In the genomic region with DNA sequence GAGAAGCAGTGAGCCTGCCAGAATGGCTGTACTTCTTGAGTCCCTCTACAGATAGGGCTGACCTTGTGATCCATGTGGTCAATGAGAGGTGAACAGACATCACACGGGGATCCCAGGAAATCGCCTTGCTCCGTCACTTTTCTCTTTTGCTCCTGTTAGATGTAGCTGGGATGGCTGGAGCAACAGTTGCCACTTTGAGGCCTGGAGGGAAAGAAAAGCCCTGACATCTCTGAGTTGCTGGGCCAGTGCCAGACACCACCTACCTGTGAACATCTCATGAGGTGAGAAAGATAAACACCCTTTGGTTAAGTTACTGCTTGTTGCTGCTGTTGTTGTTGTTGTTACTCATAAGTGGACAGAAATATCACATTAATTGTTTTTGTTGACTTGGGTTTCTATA, we compare ENCODE assay signal across 17 cellular contexts.
A peak's percentile ranks its signal among the peaks of the same experiment; 100 is the strongest.
DNase-seq lines count a peak whose midpoint lies in the region; ATAC-seq and TF ChIP-seq lines count a peak whose summit lies in the region.
"Had no signal": no experiment of that assay in that cellular context is flagged by ENCODE, and none has a peak within 500 bp of the region (broad histone marks: within the 10 kb centered on the region; RNA-seq: fewer than 3 reads in every experiment).

No MANE protein-coding gene starts in this region.

- H3K9me3 ChIP-seq in SK-N-SH (no peaks in the 10 kb centered on the region), neural progenitor cell (ENCODE audit: low read depth) (no peaks in the 10 kb centered on the region)

- no peaks in the 10 kb centered on the region for H3K9me2 ChIP-seq in SK-N-SH

- H3K4me3 ChIP-seq in SK-N-SH (ENCODE audit: low read depth in 2 of 2, low read length in 1 of 2) = no peak overlapping the region
- H3K4me3 ChIP-seq in neural progenitor cell = no peak overlapping the region
- H3K4me3 ChIP-seq: BLaER1 had no signal

- H3K36me3 ChIP-seq in SK-N-SH (replicated peaks in 1 of 2; ENCODE audit: control insufficient read depth in 1 of 2, insufficient read depth in 2 of 2, low read length in 1 of 2) (no peaks in the 10 kb centered on the region), neural progenitor cell (no peaks in the 10 kb centered on the region)
- H3K36me3 ChIP-seq: BLaER1 had no signal

- no peak overlapping the region for H3K9ac ChIP-seq in SK-N-SH
- H3K9ac ChIP-seq in neural progenitor cell = no peak overlapping the region
- H3K9ac ChIP-seq: BLaER1 had no signal

- peaks cover 12 to 20% of the 10 kb centered on the region in 2 donors for H3K27me3 Mint-ChIP-seq in natural killer cell treated with Interleukin-12 subunit alpha and Interleukin-12 subunit beta and Interleukin-15 and Interleukin-18, amount 100 ng/mL, for 72 hours
- peaks cover 13% of the 10 kb centered on the region for H3K27me3 Mint-ChIP-seq in neural progenitor cell (ENCODE audit: insufficient read depth, low read depth)

- H3K27me3 ChIP-seq in SK-N-SH (ENCODE audit: insufficient read depth) (no peaks in the 10 kb centered on the region), neural progenitor cell (no peaks in the 10 kb centered on the region)
- H3K27me3 ChIP-seq: BLaER1 had no signal

- H3K4me1 Mint-ChIP-seq in natural killer cell treated with Interleukin-12 subunit alpha and Interleukin-12 subunit beta and Interleukin-15 and Interleukin-18, amount 100 ng/mL, for 72 hours (ENCODE audit: low read depth in 2 of 2) = no peaks in the 10 kb centered on the region
- H3K4me1 Mint-ChIP-seq in neural progenitor cell = peaks cover 16% of the 10 kb centered on the region
- H3K4me1 Mint-ChIP-seq: CD8-positive, alpha-beta memory T cell had no signal

- POLR2A ChIA-PET in SK-N-SH (lab: Yijun Ruan, JAX) = no interaction called here

- no peak for TF ChIP-seq RAD21 in SK-N-SH (IDR thresholded peaks at IDR 0.05; ENCODE audit: low read length)

- TF ChIP-seq EP300 in SK-N-SH (IDR thresholded peaks at IDR 0.05; ENCODE audit: borderline replicate concordance in 1 of 2, low read depth in 1 of 2, low read length in 1 of 2) = no peak

- H3K79me2 ChIP-seq in SK-N-SH (ENCODE audit: insufficient read depth) = no peaks in the 10 kb centered on the region
- no peaks in the 10 kb centered on the region for H3K79me2 ChIP-seq in neural progenitor cell (ENCODE audit: low read depth)

- no peaks in the 10 kb centered on the region for H3F3A ChIP-seq in SK-N-SH (replicated peaks; ENCODE audit: insufficient read depth)
- H3F3A ChIP-seq in neural progenitor cell (ENCODE audit: low read depth) = no peaks in the 10 kb centered on the region

- H2AFZ ChIP-seq in SK-N-SH (ENCODE audit: low read depth) = no peak overlapping the region
- no peak overlapping the region for H2AFZ ChIP-seq in neural progenitor cell (replicated peaks)

- H3K27ac Mint-ChIP-seq in natural killer cell treated with Interleukin-12 subunit alpha and Interleukin-12 subunit beta and Interleukin-15 and Interleukin-18, amount 100 ng/mL, for 72 hours = no peak overlapping the region
- no peak overlapping the region for H3K27ac Mint-ChIP-seq in neural progenitor cell
- H3K27ac Mint-ChIP-seq: HFFc6 had no signal

- H3K4me1 ChIP-seq in SK-N-SH (ENCODE audit: control insufficient read depth in 1 of 2, insufficient read depth in 2 of 2, low read depth in 1 of 2, low read length in 1 of 2) (peaks cover 0 to 5% of the 10 kb centered on the region in 2 experiments; a peak in 1 of 4 replicates), neural progenitor cell (no peaks in the 10 kb centered on the region)
- H3K4me1 ChIP-seq: BLaER1 had no signal

- H3K9me3 Mint-ChIP-seq in natural killer cell treated with Interleukin-12 subunit alpha and Interleukin-12 subunit beta and Interleukin-15 and Interleukin-18, amount 100 ng/mL, for 72 hours = no peaks in the 10 kb centered on the region
- peaks cover 10% of the 10 kb centered on the region for H3K9me3 Mint-ChIP-seq in neural progenitor cell

- TF ChIP-seq CTCF in SK-N-SH (IDR thresholded peaks at IDR 0.05) = no peak
- no peak for TF ChIP-seq CTCF in neural progenitor cell (IDR thresholded peaks at IDR 0.05)

- ATAC-seq in SK-N-SH treated with all-trans-retinoic acid at 6 μM for 48 hours = no peak
- no peak for ATAC-seq in left lobe of liver
- ATAC-seq in HG02759 (IDR thresholded peaks at IDR 0.05; ENCODE audit: unreplicated experiment) = no peak
- no peak for ATAC-seq in natural killer cell treated with Interleukin-12 subunit alpha and Interleukin-12 subunit beta and Interleukin-15 and Interleukin-18, amount 100 ng/mL, for 72 hours

- 27% methylated on average over 3 of the region's 3 CpGs for WGBS in SK-N-SH (ENCODE audit: low lambda C conversion rate)

- H3K27ac ChIP-seq in SK-N-SH (ENCODE audit: low read depth in 2 of 2, low read length in 1 of 2) (no peak overlapping the region), neural progenitor cell (no peak overlapping the region)
- H3K27ac ChIP-seq: 22Rv1, BLaER1 had no signal

- H3K4me2 ChIP-seq in SK-N-SH (no peak overlapping the region), neural progenitor cell (no peak overlapping the region)
- H3K4me2 ChIP-seq: BLaER1 had no signal

- DNase-seq in SK-N-SH (peak; percentile 1), left lobe of liver (ENCODE audit: low spot score) (peak; percentile 18), ureter (ENCODE audit: low spot score) (peak; percentile 20), neural progenitor cell (ENCODE audit: low spot score) (no peak)
- peak; percentile 6 for DNase-seq in stimulated activated CD8-positive, alpha-beta memory T cell treated with anti-CD3 and anti-CD28 coated beads, Interleukin-4, amount 100 ng/mL, for 48 hours
- DNase-seq in natural killer cell treated with Interleukin-12 subunit alpha and Interleukin-12 subunit beta and Interleukin-15 and Interleukin-18, amount 100 ng/mL, for 72 hours (ENCODE audit: low spot score) = no peak
- DNase-seq: AML-193; CD8-positive, alpha-beta memory T cell; DMS53; GF-D8; HCEC 1CT; HFFc6; IMR-90 had no signal

- no peak overlapping the region for H3K4me3 Mint-ChIP-seq in natural killer cell treated with Interleukin-12 subunit alpha and Interleukin-12 subunit beta and Interleukin-15 and Interleukin-18, amount 100 ng/mL, for 72 hours
- H3K4me3 Mint-ChIP-seq in neural progenitor cell = no peak overlapping the region
- H3K4me3 Mint-ChIP-seq: CD8-positive, alpha-beta memory T cell; HFFc6 had no signal

- no peaks in the 10 kb centered on the region for H3K36me3 Mint-ChIP-seq in natural killer cell treated with Interleukin-12 subunit alpha and Interleukin-12 subunit beta and Interleukin-15 and Interleukin-18, amount 100 ng/mL, for 72 hours
- H3K36me3 Mint-ChIP-seq in neural progenitor cell = no peaks in the 10 kb centered on the region

- CTCF ChIA-PET in SK-N-SH (lab: Yijun Ruan, JAX) = no interaction called here

- no peaks in the 10 kb centered on the region for H4K20me1 ChIP-seq in SK-N-SH (ENCODE audit: insufficient read depth)
- no peaks in the 10 kb centered on the region for H4K20me1 ChIP-seq in neural progenitor cell (ENCODE audit: low read depth)
- H4K20me1 ChIP-seq: BLaER1 had no signal

TF ChIP-seq in SK-N-SH, 30 proteins besides CTCF, POLR2A, EP300 and RAD21 (continues in another document):
- TF ChIP-seq, protein P1, sequence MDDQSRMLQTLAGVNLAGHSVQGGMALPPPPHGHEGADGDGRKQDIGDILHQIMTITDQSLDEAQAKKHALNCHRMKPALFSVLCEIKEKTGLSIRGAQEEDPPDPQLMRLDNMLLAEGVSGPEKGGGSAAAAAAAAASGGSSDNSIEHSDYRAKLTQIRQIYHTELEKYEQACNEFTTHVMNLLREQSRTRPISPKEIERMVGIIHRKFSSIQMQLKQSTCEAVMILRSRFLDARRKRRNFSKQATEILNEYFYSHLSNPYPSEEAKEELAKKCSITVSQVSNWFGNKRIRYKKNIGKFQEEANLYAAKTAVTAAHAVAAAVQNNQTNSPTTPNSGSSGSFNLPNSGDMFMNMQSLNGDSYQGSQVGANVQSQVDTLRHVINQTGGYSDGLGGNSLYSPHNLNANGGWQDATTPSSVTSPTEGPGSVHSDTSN (IDR thresholded peaks at IDR 0.05) = no peak
- no peak for TF ChIP-seq MEF2A (IDR thresholded peaks at IDR 0.05; ENCODE audit: borderline replicate concordance, low read depth)
- no peak for TF ChIP-seq POLR2AphosphoS5 (IDR thresholded peaks at IDR 0.05; ENCODE audit: low read depth, low read length)
- no peak for TF ChIP-seq FOXJ3 (CRISPR knock-in tag; IDR thresholded peaks at IDR 0.05)
- TF ChIP-seq TEAD4 (IDR thresholded peaks at IDR 0.05; ENCODE audit: borderline replicate concordance, insufficient read depth) = no peak
- no peak for TF ChIP-seq TCF12 (IDR thresholded peaks at IDR 0.05)
- TF ChIP-seq NFIC (IDR thresholded peaks at IDR 0.05; ENCODE audit: borderline replicate concordance) = no peak

TF ChIP-seq in SK-N-SH treated with all-trans-retinoic acid at 6 μM for 48 hours, 23 proteins besides CTCF, POLR2A, EP300 and RAD21 (continues in another document):
- no peak for TF ChIP-seq ZFP30 (CRISPR knock-in tag; IDR thresholded peaks at IDR 0.05)
- TF ChIP-seq, protein P2, sequence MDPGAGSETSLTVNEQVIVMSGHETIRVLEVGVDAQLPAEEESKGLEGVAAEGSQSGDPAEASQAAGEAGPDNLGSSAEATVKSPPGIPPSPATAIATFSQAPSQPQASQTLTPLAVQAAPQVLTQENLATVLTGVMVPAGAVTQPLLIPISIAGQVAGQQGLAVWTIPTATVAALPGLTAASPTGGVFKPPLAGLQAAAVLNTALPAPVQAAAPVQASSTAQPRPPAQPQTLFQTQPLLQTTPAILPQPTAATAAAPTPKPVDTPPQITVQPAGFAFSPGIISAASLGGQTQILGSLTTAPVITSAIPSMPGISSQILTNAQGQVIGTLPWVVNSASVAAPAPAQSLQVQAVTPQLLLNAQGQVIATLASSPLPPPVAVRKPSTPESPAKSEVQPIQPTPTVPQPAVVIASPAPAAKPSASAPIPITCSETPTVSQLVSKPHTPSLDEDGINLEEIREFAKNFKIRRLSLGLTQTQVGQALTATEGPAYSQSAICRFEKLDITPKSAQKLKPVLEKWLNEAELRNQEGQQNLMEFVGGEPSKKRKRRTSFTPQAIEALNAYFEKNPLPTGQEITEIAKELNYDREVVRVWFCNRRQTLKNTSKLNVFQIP (CRISPR knock-in tag; IDR thresholded peaks at IDR 0.05; ENCODE audit: borderline replicate concordance, low read depth) = no peak
- no peak for TF ChIP-seq ZNF8 (CRISPR knock-in tag; IDR thresholded peaks at IDR 0.05)
- TF ChIP-seq ZFP3 (CRISPR knock-in tag; IDR thresholded peaks at IDR 0.05) = no peak
- TF ChIP-seq SNAI2 (CRISPR knock-in tag; IDR thresholded peaks at IDR 0.05) = no peak
- TF ChIP-seq GLIS3 (CRISPR knock-in tag; IDR thresholded peaks at IDR 0.05) = no peak
- TF ChIP-seq, protein P3, sequence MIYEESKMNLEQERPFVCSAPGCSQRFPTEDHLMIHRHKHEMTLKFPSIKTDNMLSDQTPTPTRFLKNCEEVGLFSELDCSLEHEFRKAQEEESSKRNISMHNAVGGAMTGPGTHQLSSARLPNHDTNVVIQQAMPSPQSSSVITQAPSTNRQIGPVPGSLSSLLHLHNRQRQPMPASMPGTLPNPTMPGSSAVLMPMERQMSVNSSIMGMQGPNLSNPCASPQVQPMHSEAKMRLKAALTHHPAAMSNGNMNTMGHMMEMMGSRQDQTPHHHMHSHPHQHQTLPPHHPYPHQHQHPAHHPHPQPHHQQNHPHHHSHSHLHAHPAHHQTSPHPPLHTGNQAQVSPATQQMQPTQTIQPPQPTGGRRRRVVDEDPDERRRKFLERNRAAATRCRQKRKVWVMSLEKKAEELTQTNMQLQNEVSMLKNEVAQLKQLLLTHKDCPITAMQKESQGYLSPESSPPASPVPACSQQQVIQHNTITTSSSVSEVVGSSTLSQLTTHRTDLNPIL (CRISPR knock-in tag; IDR thresholded peaks at IDR 0.05; ENCODE audit: low read depth) = no peak

Comparison
In these comparisons a context has a peak if more than half of its experiments do, and no peak if none do; other contexts are left out.
1. DNase-seq: peak in SK-N-SH (single experiment), left lobe of liver (single experiment), stimulated activated CD8-positive, alpha-beta memory T cell treated with anti-CD3 and anti-CD28 coated beads, Interleukin-4, amount 100 ng/mL, for 48 hours (single experiment) and ureter (single experiment); none in natural killer cell treated with Interleukin-12 subunit alpha and Interleukin-12 subunit beta and Interleukin-15 and Interleukin-18, amount 100 ng/mL, for 72 hours (single experiment) and neural progenitor cell (single experiment).